11 cellular contexts compared by ENCODE assay signal in the genomic region with DNA sequence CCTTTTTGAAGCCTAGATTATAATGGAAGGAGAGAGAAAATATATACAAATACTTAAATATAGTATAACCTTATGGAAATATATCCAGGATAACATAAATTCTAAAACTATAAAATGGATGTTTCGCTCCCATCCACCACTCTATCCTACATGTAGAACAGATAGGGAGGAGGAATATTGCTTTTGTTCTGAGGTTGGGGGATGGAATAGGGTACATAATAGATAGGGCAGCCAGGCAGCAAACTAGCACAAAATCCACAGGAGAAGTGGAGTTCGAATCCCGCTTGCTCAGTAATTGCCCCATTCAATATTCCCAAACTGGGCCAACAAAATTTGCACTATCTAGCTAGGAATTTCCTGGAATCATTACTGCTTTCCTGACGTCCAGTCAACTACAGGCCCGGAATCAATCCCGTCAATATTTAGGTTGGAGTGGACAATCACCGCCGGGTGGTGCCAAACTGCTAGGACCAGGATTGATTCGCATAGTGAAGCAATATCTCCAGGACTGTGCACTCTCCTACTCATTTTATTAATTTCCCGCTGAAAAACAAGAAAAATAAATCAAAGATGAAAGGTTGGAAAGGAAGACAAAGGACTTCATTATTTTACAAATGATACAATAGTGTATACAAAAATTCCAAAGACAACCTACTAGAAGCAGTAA. TPM values are rescaled to one million over a fixed set of nuclear protein-coding genes. Genes with fewer than 3 reads are reported as not detected.
DNase-seq lines count a peak whose midpoint lies in the region; ATAC-seq, FAIRE-seq and TF ChIP-seq lines count a peak whose summit lies in the region.
"Had no signal": no experiment of that assay in that cellular context is flagged by ENCODE, and none has a peak within 500 bp of the region (broad histone marks: within the 10 kb centered on the region; RNA-seq: fewer than 3 reads in every experiment).

No MANE protein-coding gene starts in this region.

- no peaks in the 10 kb centered on the region for H3K4me1 ChIP-seq in ascending aorta
- H3K4me1 ChIP-seq: BLaER1 had no signal

- FAIRE-seq in islet of Langerhans (lab: Jason Lieb, UNC): peak; percentile 82

- H3K4me3 ChIP-seq in ascending aorta: no peak overlapping the region
- H3K4me3 ChIP-seq: BLaER1 had no signal

- no peaks in the 10 kb centered on the region for H3K9me3 ChIP-seq in ascending aorta

- DNase-seq in HT-29 (ENCODE audit: low spot score): peak; percentile 86
- no peak for DNase-seq in ascending aorta (ENCODE audit: low spot score in 2 of 2)
- no peak for DNase-seq in germinal center (ENCODE audit: low spot score)
- DNase-seq: activated CD4-positive, alpha-beta T cell treated with anti-CD3 and anti-CD28 coated beads for 48 hours; activated gamma-delta T cell had no signal

- ATAC-seq in GM18909 (IDR thresholded peaks at IDR 0.05; ENCODE audit: poor library complexity, unreplicated experiment): no peak
- no peak for ATAC-seq in HG03342 (IDR thresholded peaks at IDR 0.05; ENCODE audit: unreplicated experiment)
- no peak for ATAC-seq in HG03108 (IDR thresholded peaks at IDR 0.05; ENCODE audit: unreplicated experiment)

- no peak overlapping the region for H3K27ac ChIP-seq in 22Rv1
- no peak overlapping the region for H3K27ac ChIP-seq in ascending aorta
- H3K27ac ChIP-seq: BLaER1 had no signal

- no peaks in the 10 kb centered on the region for H3K27me3 ChIP-seq in ascending aorta
- H3K27me3 ChIP-seq: BLaER1 had no signal

- intact Hi-C loops in ascending aorta (cut with DNase I): loop anchor here (1.0 kb wide), 1 partner anchor 153 kb away; no protein-coding TSS in a partner anchor

- TF ChIP-seq CTCF in 22Rv1 (IDR thresholded peaks at IDR 0.05): peak; percentile 43
- peak in 2 of 3 experiments; percentile 8 to 10 for TF ChIP-seq CTCF in ascending aorta (IDR thresholded peaks at IDR 0.05)

- H3K36me3 ChIP-seq in ascending aorta: no peaks in the 10 kb centered on the region
- H3K36me3 ChIP-seq: BLaER1 had no signal

RNA-seq across cellular contexts. Expression of a gene that starts 40.4 kb away (rescaled TPM):
- total RNA-seq in HT-29 (2014; rRNA removed; shearing (Covaris generic)): 23.4 and 23.9 TPM in 2 replicates
- 17.9 TPM for total RNA-seq in ascending aorta
